Comparison of ENCODE assay signal across 24 cellular contexts in genomic region chr16:83011939-83012338, GRCh38.
"Had no signal": no experiment of that assay in that cellular context is flagged by ENCODE, and none has a peak within 500 bp of the region (broad histone marks: within the 10 kb centered on the region; RNA-seq: fewer than 3 reads in every experiment).

No MANE protein-coding gene starts in this region.

- H3K27ac ChIP-seq: colonic mucosa, heart left ventricle, neural progenitor cell, psoas muscle, right lobe of liver, spleen, testis had no signal

- ATAC-seq: heart left ventricle; left colon; left ventricle myocardium superior; natural killer cell treated with Interleukin-12 subunit alpha and Interleukin-12 subunit beta and Interleukin-15 and Interleukin-18, amount 100 ng/mL, for 72 hours; psoas muscle; right lobe of liver; stimulated activated naive CD8-positive, alpha-beta T cell treated with anti-CD3 and anti-CD28 coated beads, Interleukin-15, amount 100 ng/mL, for 72 hours had no signal

- H3K9me3 ChIP-seq: colonic mucosa, heart left ventricle, psoas muscle, right lobe of liver, spleen, testis had no signal

- H3K4me2 ChIP-seq: neural progenitor cell had no signal

- H3K4me3 ChIP-seq: colonic mucosa, heart left ventricle, lung, neural progenitor cell, psoas muscle, right lobe of liver, spleen, testis had no signal

- H3K36me3 ChIP-seq: colonic mucosa, heart left ventricle, neural progenitor cell, right lobe of liver, spleen had no signal

- H2AFZ ChIP-seq: neural progenitor cell had no signal

- DNase-seq: colonic mucosa; effector CD4-positive, alpha-beta T cell; endodermal cell; erythroblast; heart left ventricle; hippocampal formation; left colon; left ventricle myocardium superior; mesenchymal stem cell; midbrain; occipital lobe; psoas muscle; retina; right lobe of liver; spleen; stimulated activated CD4-positive, alpha-beta T cell treated with anti-CD3 and anti-CD28 coated beads, Interleukin-2, amount 100 ng/mL, for 24 hours; stimulated activated CD4-positive, alpha-beta T cell treated with anti-CD3 and anti-CD28 coated beads, Interleukin-4, amount 100 ng/mL, for 4 hours; stimulated activated naive B cell treated with anti-CD40 and anti-IgM and Interleukin-4, amounts not matched to agents 10 μg/mL and 1 μg/mL and 100 μg/mL, for 72 hours; stimulated activated naive CD8-positive, alpha-beta T cell treated with anti-CD3 and anti-CD28 coated beads, Interleukin-15, amount 100 ng/mL, for 72 hours; testis; trophoblast cell had no signal

- H3K9ac ChIP-seq: neural progenitor cell had no signal

- H3K4me1 ChIP-seq: colonic mucosa, neural progenitor cell, psoas muscle, right lobe of liver, spleen, testis had no signal

- H3K27me3 ChIP-seq: colonic mucosa, heart left ventricle, neural progenitor cell, right lobe of liver, testis had no signal
